8 cellular contexts compared by ENCODE assay signal in genomic region chr12:49827351-49828099, GRCh38. TPM values are rescaled to one million over a fixed set of nuclear protein-coding genes. Genes with fewer than 3 reads are reported as not detected.
DNase-seq lines count a peak whose midpoint lies in the region; ATAC-seq and TF ChIP-seq lines count a peak whose summit lies in the region.

No MANE protein-coding gene starts in this region.

- no peaks in the 10 kb centered on the region for H3K36me3 ChIP-seq in CD4-positive, alpha-beta memory T cell (ENCODE audit: insufficient read depth, low read length)
- H3K36me3 ChIP-seq in endodermal cell (ENCODE audit: control insufficient read depth, insufficient read depth, low read length) = peaks cover 3% of the 10 kb centered on the region
- H3K36me3 ChIP-seq in mesenchymal stem cell (ENCODE audit: control insufficient read depth in 1 of 2, insufficient read depth in 2 of 2, low read depth in 1 of 2, low read length in 2 of 2) = peaks cover 0 to 25% of the 10 kb centered on the region in 2 experiments

- H3K79me1 ChIP-seq in mesenchymal stem cell (replicated peaks; ENCODE audit: low read length, poor library complexity, severe bottlenecking) = peaks cover 2% of the 10 kb centered on the region

- H3K27me3 ChIP-seq in CD4-positive, alpha-beta memory T cell (ENCODE audit: insufficient read depth, low read length) = no peaks in the 10 kb centered on the region
- H3K27me3 ChIP-seq in endodermal cell (ENCODE audit: control insufficient read depth, insufficient read depth, low read length, poor library complexity, severe bottlenecking) (no peaks in the 10 kb centered on the region), mesenchymal stem cell (ENCODE audit: control insufficient read depth in 1 of 2, insufficient read depth in 1 of 2, low read length in 2 of 2) (no peaks in the 10 kb centered on the region)

- H4K91ac ChIP-seq in mesenchymal stem cell (ENCODE audit: low read length) = peak overlapping the region; percentile 84

- H3K27me3 Mint-ChIP-seq in CD4-positive, alpha-beta memory T cell = no peaks in the 10 kb centered on the region
- peaks cover 25% of the 10 kb centered on the region for H3K27me3 Mint-ChIP-seq in activated CD8-positive, alpha-beta memory T cell treated with anti-CD3 and anti-CD28 coated beads, Interleukin-2, amount 10 ng/mL, durations not matched to agents 7 days and 5 days
- no peaks in the 10 kb centered on the region for H3K27me3 Mint-ChIP-seq in endodermal cell (ENCODE audit: insufficient read depth)
- no peaks in the 10 kb centered on the region for H3K27me3 Mint-ChIP-seq in stimulated activated memory B cell treated with anti-CD40 and anti-IgM and Interleukin-4, amounts not matched to agents 10 μg/mL and 1 μg/mL and 100 μg/mL, for 72 hours

- peak overlapping the region; percentile 90 for H2BK15ac ChIP-seq in mesenchymal stem cell (ENCODE audit: low read depth, poor library complexity, severe bottlenecking)

- H3K4me2 ChIP-seq in mesenchymal stem cell (ENCODE audit: low read length, poor library complexity, severe bottlenecking) = peak overlapping the region; percentile 84

- peak overlapping the region in 1 of 2 donors; percentile 79 for H3K4me3 ChIP-seq in CD4-positive, alpha-beta memory T cell (ENCODE audit: low read length in 2 of 2)
- H3K4me3 ChIP-seq in endodermal cell (ENCODE audit: low read length) (peak overlapping the region; percentile 88), mesenchymal stem cell (ENCODE audit: insufficient read depth in 1 of 2, low read depth in 1 of 2, low read length in 2 of 2) (peak overlapping the region; percentile 87 to 92)

- H3K18ac ChIP-seq in mesenchymal stem cell (ENCODE audit: low read depth in 1 of 2, low read length in 2 of 2) = peak overlapping the region; percentile 95 to 96

- H3K4ac ChIP-seq in mesenchymal stem cell (ENCODE audit: low read depth in 1 of 2, low read length in 2 of 2) = peak overlapping the region in 1 of 2 experiments; percentile 81

- peaks cover 24% of the 10 kb centered on the region for H3K4me1 ChIP-seq in CD4-positive, alpha-beta memory T cell (ENCODE audit: insufficient read depth, low read length)
- H3K4me1 ChIP-seq in endodermal cell (ENCODE audit: control insufficient read depth, insufficient read depth, low read length) = peaks cover 19% of the 10 kb centered on the region
- H3K4me1 ChIP-seq in mesenchymal stem cell (ENCODE audit: control insufficient read depth, insufficient read depth, low read depth, low read length) = peaks cover 37% of the 10 kb centered on the region

- intact Hi-C loops in CD4-positive, alpha-beta memory T cell (cut with micrococcal nuclease) = loop anchor here (1.0 kb wide), 2 partner anchors 16 to 86 kb away; partner anchors contain the start of genes BCDIN3D and TMBIM6

- no peak for TF ChIP-seq CTCF in endodermal cell (conservative IDR thresholded peaks at IDR 0.05)

- H3K9me3 ChIP-seq in CD4-positive, alpha-beta memory T cell (ENCODE audit: control insufficient read depth in 1 of 2, low read length in 2 of 2) = no peaks in the 10 kb centered on the region
- H3K9me3 ChIP-seq in endodermal cell (ENCODE audit: control insufficient read depth, low read length) = no peaks in the 10 kb centered on the region
- no peaks in the 10 kb centered on the region for H3K9me3 ChIP-seq in mesenchymal stem cell (ENCODE audit: control insufficient read depth, low read length)

- H3K4me3 Mint-ChIP-seq in CD4-positive, alpha-beta memory T cell = peak overlapping the region; percentile 76 to 99 (median 88)
- peak overlapping the region; percentile 22 for H3K4me3 Mint-ChIP-seq in activated CD8-positive, alpha-beta memory T cell treated with anti-CD3 and anti-CD28 coated beads, Interleukin-2, amount 10 ng/mL, durations not matched to agents 7 days and 5 days
- peak overlapping the region; percentile 71 for H3K4me3 Mint-ChIP-seq in endodermal cell
- H3K4me3 Mint-ChIP-seq in stimulated activated memory B cell treated with anti-CD40 and anti-IgM and Interleukin-4, amounts not matched to agents 10 μg/mL and 1 μg/mL and 100 μg/mL, for 72 hours = peak overlapping the region; percentile 97

- peaks cover 3 to 4% of the 10 kb centered on the region in 2 donors for H3K36me3 Mint-ChIP-seq in CD4-positive, alpha-beta memory T cell
- no peaks in the 10 kb centered on the region for H3K36me3 Mint-ChIP-seq in activated CD8-positive, alpha-beta memory T cell treated with anti-CD3 and anti-CD28 coated beads, Interleukin-2, amount 10 ng/mL, durations not matched to agents 7 days and 5 days
- H3K36me3 Mint-ChIP-seq in endodermal cell (ENCODE audit: low read depth) = peaks cover 6% of the 10 kb centered on the region
- H3K36me3 Mint-ChIP-seq in stimulated activated memory B cell treated with anti-CD40 and anti-IgM and Interleukin-4, amounts not matched to agents 10 μg/mL and 1 μg/mL and 100 μg/mL, for 72 hours = no peaks in the 10 kb centered on the region

- ATAC-seq in GM21528 (IDR thresholded peaks at IDR 0.05; ENCODE audit: low FRiP score, unreplicated experiment) (peak; percentile 5), HG03442 (IDR thresholded peaks at IDR 0.05; ENCODE audit: unreplicated experiment) (no peak)
- no peak for ATAC-seq in activated CD8-positive, alpha-beta memory T cell treated with anti-CD3 and anti-CD28 coated beads, Interleukin-2, amount 10 ng/mL, durations not matched to agents 7 days and 5 days
- peak; percentile 38 for ATAC-seq in stimulated activated memory B cell treated with anti-CD40 and anti-IgM and Interleukin-4, amounts not matched to agents 10 μg/mL and 1 μg/mL and 100 μg/mL, for 72 hours

- peak; percentile 19 to 44 (median 33) for DNase-seq in CD4-positive, alpha-beta memory T cell
- peak; percentile 76 for DNase-seq in NCI-H2227 (lab: John Stamatoyannopoulos, UW; ENCODE audit: unreplicated experiment)
- DNase-seq in activated CD8-positive, alpha-beta memory T cell treated with anti-CD3 and anti-CD28 coated beads, Interleukin-2, amount 10 ng/mL, durations not matched to agents 7 days and 5 days = no peak
- DNase-seq in endodermal cell = peak; percentile 97
- DNase-seq in mesenchymal stem cell = peak; percentile 82

- H3K27ac ChIP-seq in CD4-positive, alpha-beta memory T cell (ENCODE audit: low read depth, low read length) = peak overlapping the region; percentile 41
- H3K27ac ChIP-seq in endodermal cell (ENCODE audit: low read depth, low read length) (peak overlapping the region; percentile 83), mesenchymal stem cell (ENCODE audit: low read length, poor library complexity, severe bottlenecking) (peak overlapping the region; percentile 99)

- no peak overlapping the region for H2AFZ ChIP-seq in mesenchymal stem cell (ENCODE audit: low read depth, low read length)

- WGBS in endodermal cell (ENCODE audit: insufficient coverage in 1 of 2, insufficient read length in 1 of 2), 2 experiments = 3 to 7% methylated on average over 2 to 30 of the region's 38 CpGs
- 2% methylated on average over 12 of the region's 38 CpGs for WGBS in mesenchymal stem cell

- H3K27ac Mint-ChIP-seq in CD4-positive, alpha-beta memory T cell = peak overlapping the region; percentile 66 to 89 (median 84)
- no peak overlapping the region for H3K27ac Mint-ChIP-seq in activated CD8-positive, alpha-beta memory T cell treated with anti-CD3 and anti-CD28 coated beads, Interleukin-2, amount 10 ng/mL, durations not matched to agents 7 days and 5 days
- peak overlapping the region; percentile 89 for H3K27ac Mint-ChIP-seq in endodermal cell
- H3K27ac Mint-ChIP-seq in stimulated activated memory B cell treated with anti-CD40 and anti-IgM and Interleukin-4, amounts not matched to agents 10 μg/mL and 1 μg/mL and 100 μg/mL, for 72 hours = peak overlapping the region; percentile 86

- peak overlapping the region in 1 of 2 experiments; percentile 98 for H3K23ac ChIP-seq in mesenchymal stem cell (ENCODE audit: low read length in 2 of 2)

- H2AK5ac ChIP-seq in mesenchymal stem cell (ENCODE audit: low read length, severe bottlenecking) = peak overlapping the region; percentile 76

- H2BK5ac ChIP-seq in mesenchymal stem cell (ENCODE audit: low read depth, low read length, poor library complexity, severe bottlenecking) = peak overlapping the region; percentile 4

- CTCF ChIA-PET in CD4-positive, alpha-beta memory T cell (lab: Charles Lee; ENCODE audit: partially characterized antibody) = interaction anchor here (1.0 to 2.7 kb wide), 6 partner anchors 10 to 87 kb away, joined by 3 to 12 read pairs (median 6); partner anchors contain the start of gene TMBIM6
- CTCF ChIA-PET in activated CD8-positive, alpha-beta memory T cell treated with anti-CD3 and anti-CD28 coated beads, Interleukin-2, amount 10 ng/mL, durations not matched to agents 7 days and 5 days (lab: Charles Lee) = interaction anchor here (0.7 to 4.6 kb wide), 14 partner anchors 9 to 228 kb away, joined by 3 to 22 read pairs (median 3); partner anchors contain the start of gene TMBIM6

- POLR2A ChIA-PET in CD4-positive, alpha-beta memory T cell (lab: Charles Lee; ENCODE audit: partially characterized antibody) = interaction anchor here (0.9 to 5.5 kb wide), 10 partner anchors 8 to 205 kb away, joined by 3 to 67 read pairs (median 5); partner anchors contain the start of genes BCDIN3D, PRPF40B, RACGAP1 and TMBIM6

- H2BK12ac ChIP-seq in mesenchymal stem cell (ENCODE audit: low read length in 2 of 2) = peak overlapping the region; percentile 15 to 37

- H3K9ac ChIP-seq in endodermal cell (ENCODE audit: extremely low read depth, low read length, poor library complexity, severe bottlenecking) (peak overlapping the region; percentile 71), mesenchymal stem cell (ENCODE audit: low read length) (peak overlapping the region; percentile 89)

- peak overlapping the region; percentile 72 for H4K8ac ChIP-seq in mesenchymal stem cell (ENCODE audit: low read length)

- peak overlapping the region; percentile 73 for H2BK120ac ChIP-seq in mesenchymal stem cell (ENCODE audit: low read depth, low read length)

- peaks cover 18 to 34% (median 29%) of the 10 kb centered on the region in 4 donors for H3K4me1 Mint-ChIP-seq in CD4-positive, alpha-beta memory T cell
- H3K4me1 Mint-ChIP-seq in activated CD8-positive, alpha-beta memory T cell treated with anti-CD3 and anti-CD28 coated beads, Interleukin-2, amount 10 ng/mL, durations not matched to agents 7 days and 5 days = peaks cover 16% of the 10 kb centered on the region
- peaks cover 29% of the 10 kb centered on the region for H3K4me1 Mint-ChIP-seq in endodermal cell
- peaks cover 47% of the 10 kb centered on the region for H3K4me1 Mint-ChIP-seq in stimulated activated memory B cell treated with anti-CD40 and anti-IgM and Interleukin-4, amounts not matched to agents 10 μg/mL and 1 μg/mL and 100 μg/mL, for 72 hours

- H3K9me3 Mint-ChIP-seq in CD4-positive, alpha-beta memory T cell = no peaks in the 10 kb centered on the region
- H3K9me3 Mint-ChIP-seq in activated CD8-positive, alpha-beta memory T cell treated with anti-CD3 and anti-CD28 coated beads, Interleukin-2, amount 10 ng/mL, durations not matched to agents 7 days and 5 days (ENCODE audit: low read depth) = no peaks in the 10 kb centered on the region
- no peaks in the 10 kb centered on the region for H3K9me3 Mint-ChIP-seq in endodermal cell
- no peaks in the 10 kb centered on the region for H3K9me3 Mint-ChIP-seq in stimulated activated memory B cell treated with anti-CD40 and anti-IgM and Interleukin-4, amounts not matched to agents 10 μg/mL and 1 μg/mL and 100 μg/mL, for 72 hours

- H3K14ac ChIP-seq in mesenchymal stem cell (ENCODE audit: low read length in 2 of 2) = peak overlapping the region in 1 of 2 experiments; percentile 37

RNA-seq across cellular contexts. Expression of gene NCKAP5L, which starts 0.7 kb away (rescaled TPM):
- total RNA-seq in CD4-positive, alpha-beta memory T cell = 10 to 100 TPM; 10.4 to 11.2 TPM
- 1 to 10 TPM in 1 of 2 donors, under 1 TPM in 1; 0.20 to 3.5 TPM for polyA plus RNA-seq in CD4-positive, alpha-beta memory T cell
- total RNA-seq in activated CD8-positive, alpha-beta memory T cell treated with anti-CD3 and anti-CD28 coated beads, Interleukin-2, amount 10 ng/mL, durations not matched to agents 7 days and 5 days = 1 to 10 TPM; 1.1 to 1.4 TPM
- total RNA-seq in endodermal cell = 10 to 100 TPM; 21.2 to 24.1 TPM
- polyA plus RNA-seq in endodermal cell (2013, experiment 1 of 2) = 28.0 TPM
- polyA plus RNA-seq in endodermal cell (2013, experiment 2 of 2) = 25.4 TPM
- 23.5 TPM for polyA plus RNA-seq in mesenchymal stem cell (2013, experiment 1 of 2)
- 22.0 TPM for polyA plus RNA-seq in mesenchymal stem cell (2013, experiment 2 of 2)

RNA-seq across cellular contexts. Expression of gene BCDIN3D, which starts 15.4 kb away (rescaled TPM):
- 10 to 100 TPM; 16.0 to 17.5 TPM for total RNA-seq in CD4-positive, alpha-beta memory T cell
- polyA plus RNA-seq in CD4-positive, alpha-beta memory T cell = 1 to 10 TPM; 5.3 to 7.7 TPM
- 1 to 10 TPM; 8.2 to 8.3 TPM for total RNA-seq in activated CD8-positive, alpha-beta memory T cell treated with anti-CD3 and anti-CD28 coated beads, Interleukin-2, amount 10 ng/mL, durations not matched to agents 7 days and 5 days
- 1 to 10 TPM; 2.8 to 3.8 TPM for total RNA-seq in endodermal cell
- 4.8 TPM for polyA plus RNA-seq in endodermal cell (2013, experiment 1 of 2)
- polyA plus RNA-seq in endodermal cell (2013, experiment 2 of 2) = 5.1 TPM
- 4.1 TPM for polyA plus RNA-seq in mesenchymal stem cell (2013, experiment 1 of 2)
- polyA plus RNA-seq in mesenchymal stem cell (2013, experiment 2 of 2) = 4.4 TPM

Comparison
In these comparisons a context has a peak if more than half of its experiments do, and no peak if none do; other contexts are left out.
1. H3K27ac ChIP-seq: peak in every context shown above with its lines; median percentile 99 in mesenchymal stem cell; 83 in endodermal cell; 41 in CD4-positive, alpha-beta memory T cell.
2. H3K4me3 Mint-ChIP-seq: peak in every context shown above with its lines; median percentile 97 in stimulated activated memory B cell treated with anti-CD40 and anti-IgM and Interleukin-4, amounts not matched to agents 10 μg/mL and 1 μg/mL and 100 μg/mL, for 72 hours; 88 in CD4-positive, alpha-beta memory T cell; 71 in endodermal cell; 22 in activated CD8-positive, alpha-beta memory T cell treated with anti-CD3 and anti-CD28 coated beads, Interleukin-2, amount 10 ng/mL, durations not matched to agents 7 days and 5 days.
3. ATAC-seq: peak in GM21528 (single experiment) and stimulated activated memory B cell treated with anti-CD40 and anti-IgM and Interleukin-4, amounts not matched to agents 10 μg/mL and 1 μg/mL and 100 μg/mL, for 72 hours (single experiment); none in activated CD8-positive, alpha-beta memory T cell treated with anti-CD3 and anti-CD28 coated beads, Interleukin-2, amount 10 ng/mL, durations not matched to agents 7 days and 5 days (single experiment) and HG03442 (single experiment).
4. RNA of gene NCKAP5L, which starts 0.7 kb away (total RNA-seq): 21.2 to 24.1 TPM in endodermal cell and 10.4 to 11.2 TPM in CD4-positive, alpha-beta memory T cell; 1.1 to 1.4 TPM in activated CD8-positive, alpha-beta memory T cell treated with anti-CD3 and anti-CD28 coated beads, Interleukin-2, amount 10 ng/mL, durations not matched to agents 7 days and 5 days; every median in the first group is over 4 times any median in the second.